Comparison of ENCODE assay signal across 8 cellular contexts in genomic region chr4:2009651-2010233, GRCh38. TPM values are rescaled to one million over a fixed set of nuclear protein-coding genes. Genes with fewer than 3 reads are reported as not detected.
DNase-seq lines count a peak whose midpoint lies in the region; ATAC-seq and TF ChIP-seq lines count a peak whose summit lies in the region.

No MANE protein-coding gene starts in this region.

- no peak overlapping the region for H2BK12ac ChIP-seq in trophoblast cell (ENCODE audit: low read length)

- TF ChIP-seq EP300 in SK-N-SH (IDR thresholded peaks at IDR 0.05; ENCODE audit: borderline replicate concordance in 1 of 2, low read depth in 1 of 2, low read length in 1 of 2), result no peak

- H3K79me2 ChIP-seq in KMS-11 (ENCODE audit: insufficient read depth, low read depth) (peaks cover 26% of the 10 kb centered on the region), SK-N-SH (ENCODE audit: insufficient read depth) (peaks cover 40% of the 10 kb centered on the region), trophoblast cell (ENCODE audit: control insufficient read depth, insufficient read depth, low read length, poor library complexity) (peaks cover 14% of the 10 kb centered on the region)

- H3K9ac ChIP-seq in KMS-11 (peak overlapping the region; percentile 96; the same call in 1 of the 2 replicates), SK-N-SH (peak overlapping the region; percentile 95), adipocyte (ENCODE audit: low read length) (peak overlapping the region; percentile 98), trophoblast cell (ENCODE audit: low read length) (no peak overlapping the region)

- H3K27ac ChIP-seq in KMS-11, result peak overlapping the region; percentile 99
- H3K27ac ChIP-seq in SK-N-SH (ENCODE audit: low read depth in 2 of 2, low read length in 1 of 2), result peak overlapping the region; percentile 90 to 94
- peak overlapping the region; percentile 90 to 100 (median 98) for H3K27ac ChIP-seq in heart right ventricle
- H3K27ac ChIP-seq in trophoblast cell (ENCODE audit: low read depth, low read length), result peak overlapping the region; percentile 93

- no peaks in the 10 kb centered on the region for H3K9me2 ChIP-seq in SK-N-SH

- H4K20me1 ChIP-seq in KMS-11 (ENCODE audit: insufficient read depth) (no peaks in the 10 kb centered on the region), SK-N-SH (ENCODE audit: insufficient read depth) (peaks cover 30% of the 10 kb centered on the region)

- H3K4me3 ChIP-seq in KMS-11 (IDR thresholded peaks at IDR 0.05; ENCODE audit: insufficient read depth, low read depth, low read length) (peak overlapping the region; percentile 49), SK-N-SH (ENCODE audit: low read depth in 2 of 2, low read length in 1 of 2) (peak overlapping the region; percentile 75 to 89), adipocyte (ENCODE audit: low read length) (peak overlapping the region; percentile 97), heart right ventricle (peak overlapping the region; percentile 66 to 100 (median 96)), trophoblast cell (ENCODE audit: low read depth, low read length) (peak overlapping the region; percentile 93)

- intact Hi-C loops in heart right ventricle (cut with DNase I), result no loop called here

- H4K91ac ChIP-seq in trophoblast cell (ENCODE audit: low read depth, low read length), result no peak overlapping the region

- POLR2A ChIA-PET in SK-N-SH (lab: Yijun Ruan, JAX), result interaction anchor here (0.6 to 1.7 kb wide), 5 partner anchors 25 to 50 kb away, joined by 3 to 6 read pairs (median 3); partner anchors contain the start of gene NAT8L

- no peak overlapping the region for H2AK5ac ChIP-seq in trophoblast cell (ENCODE audit: low read length)

- H3K36me3 ChIP-seq in KMS-11 (ENCODE audit: insufficient read depth), result no peaks in the 10 kb centered on the region
- peaks cover 0 to 3% of the 10 kb centered on the region in 2 experiments for H3K36me3 ChIP-seq in SK-N-SH (replicated peaks in 1 of 2; ENCODE audit: control insufficient read depth in 1 of 2, insufficient read depth in 2 of 2, low read length in 1 of 2)
- peaks cover 7% of the 10 kb centered on the region for H3K36me3 ChIP-seq in adipocyte (ENCODE audit: control insufficient read depth, insufficient read depth, low read length, severe bottlenecking)
- peaks cover 0 to 23% (median 0%) of the 10 kb centered on the region in 9 donors for H3K36me3 ChIP-seq in heart right ventricle
- peaks cover 5 to 7% of the 10 kb centered on the region in 2 experiments for H3K36me3 ChIP-seq in trophoblast cell (ENCODE audit: control insufficient read depth in 1 of 2, insufficient read depth in 2 of 2, low read length in 2 of 2)

- H3K23ac ChIP-seq in trophoblast cell (ENCODE audit: low read length), result no peak overlapping the region

- H3K4ac ChIP-seq in trophoblast cell (ENCODE audit: low read depth, low read length), result no peak overlapping the region

- CTCF ChIA-PET in SK-N-SH (lab: Yijun Ruan, JAX), result interaction anchor here (0.5 to 1.8 kb wide), 12 partner anchors 9 to 264 kb away, joined by 3 to 7 read pairs (median 3); a partner anchor contains a TSS

- peaks cover 5% of the 10 kb centered on the region for H3K79me1 ChIP-seq in trophoblast cell (ENCODE audit: low read length)

- WGBS in SK-N-SH (ENCODE audit: low lambda C conversion rate), result 27% methylated on average over 23 of the region's 23 CpGs
- WGBS in heart right ventricle, 2 donors, result 9 to 11% methylated on average over 23 of the region's 23 CpGs
- no CpG with 5 or more reads among the region's 23 CpGs for WGBS in trophoblast cell (ENCODE audit: extremely low coverage, insufficient coverage, insufficient read length)

- H3F3A ChIP-seq in SK-N-SH (replicated peaks; ENCODE audit: insufficient read depth), result peaks cover 19% of the 10 kb centered on the region

- peak overlapping the region; percentile 73 for H4K8ac ChIP-seq in trophoblast cell (ENCODE audit: low read depth, low read length)

- H3K14ac ChIP-seq in trophoblast cell (ENCODE audit: low read length), result peak overlapping the region; percentile 29

- H3K4me2 ChIP-seq in KMS-11, result peak overlapping the region; percentile 25; the same call in 1 of the 2 replicates
- H3K4me2 ChIP-seq in SK-N-SH, result peak overlapping the region; percentile 95
- peak overlapping the region; percentile 98 for H3K4me2 ChIP-seq in trophoblast cell (ENCODE audit: low read length)

- H3K9me3 ChIP-seq in SK-N-SH (no peaks in the 10 kb centered on the region), adipocyte (ENCODE audit: control insufficient read depth, low read length) (no peaks in the 10 kb centered on the region), heart right ventricle (no peaks in the 10 kb centered on the region), trophoblast cell (ENCODE audit: insufficient read depth, low read depth, low read length) (no peaks in the 10 kb centered on the region)

- peak overlapping the region; percentile 47 for H3K18ac ChIP-seq in trophoblast cell (ENCODE audit: low read length)

- DNase-seq in SHP77 (lab: John Stamatoyannopoulos, UW) (peak; percentile 27 to 29), SHP77 treated with DMSO at 0.1 percent for 48 hours (lab: John Stamatoyannopoulos, UW) (no peak), SK-N-SH (peak; percentile 87), adipocyte (ENCODE audit: low read depth) (peak; percentile 63), heart right ventricle (peak; percentile 45 to 50), trophoblast cell (peak; percentile 34 to 60), retina (no peak)

- peak; percentile 25 to 49 (median 36) for ATAC-seq in heart right ventricle

- no peak for TF ChIP-seq CTCF in KMS-11 (conservative IDR thresholded peaks at IDR 0.05; ENCODE audit: low read depth, low read length)
- TF ChIP-seq CTCF in SK-N-SH (IDR thresholded peaks at IDR 0.05), result peak; percentile 35
- peak in 3 of 9 donors; percentile 16 to 27 (median 24) for TF ChIP-seq CTCF in heart right ventricle (IDR thresholded peaks at IDR 0.05)

- no peak overlapping the region for H2BK5ac ChIP-seq in trophoblast cell (ENCODE audit: low read depth, low read length, poor library complexity)

- H3K27me3 ChIP-seq in KMS-11 (ENCODE audit: insufficient read depth, low read depth), result no peaks in the 10 kb centered on the region
- no peaks in the 10 kb centered on the region for H3K27me3 ChIP-seq in SK-N-SH (ENCODE audit: insufficient read depth)
- H3K27me3 ChIP-seq in adipocyte (replicated peaks; ENCODE audit: control insufficient read depth, insufficient read depth, low read length), result no peaks in the 10 kb centered on the region
- H3K27me3 ChIP-seq in heart right ventricle, result no peaks in the 10 kb centered on the region
- peaks cover 3% of the 10 kb centered on the region for H3K27me3 ChIP-seq in trophoblast cell (ENCODE audit: insufficient read depth, low read length)

- peak overlapping the region; percentile 7 for H4K12ac ChIP-seq in trophoblast cell (ENCODE audit: low read depth, low read length)

- no peak overlapping the region for H2BK120ac ChIP-seq in trophoblast cell (ENCODE audit: insufficient read depth, low read length, poor library complexity)

- peak; percentile 46 for TF ChIP-seq RAD21 in SK-N-SH (IDR thresholded peaks at IDR 0.05; ENCODE audit: low read length)

- peak overlapping the region; percentile 73 for H2AFZ ChIP-seq in KMS-11 (ENCODE audit: low read depth)
- H2AFZ ChIP-seq in SK-N-SH (ENCODE audit: low read depth), result peak overlapping the region; percentile 93
- H2AFZ ChIP-seq in trophoblast cell (ENCODE audit: insufficient read depth, low read length, poor library complexity), result peak overlapping the region; percentile 99

- H3K4me1 ChIP-seq in KMS-11 (ENCODE audit: low read depth, poor library complexity, severe bottlenecking) (peaks cover 10% of the 10 kb centered on the region), SK-N-SH (ENCODE audit: control insufficient read depth in 1 of 2, insufficient read depth in 2 of 2, low read depth in 1 of 2, low read length in 1 of 2) (peaks cover 5 to 7% of the 10 kb centered on the region in 2 experiments; a peak in 1 of 4 replicates), adipocyte (ENCODE audit: control insufficient read depth, insufficient read depth, low read length) (peaks cover 23% of the 10 kb centered on the region), heart right ventricle (peaks cover 0 to 36% (median 25%) of the 10 kb centered on the region in 9 donors), trophoblast cell (ENCODE audit: control insufficient read depth in 1 of 2, insufficient read depth in 2 of 2, low read length in 2 of 2) (peaks cover 7 to 8% of the 10 kb centered on the region in 2 experiments)

TF ChIP-seq in SK-N-SH, 30 proteins besides CTCF, POLR2A, EP300 and RAD21:
- TF ChIP-seq SMC3 (IDR thresholded peaks at IDR 0.05; ENCODE audit: low read depth, low read length) (peak; percentile 27; the same call in 1 of the 2 replicates), IRF3 (IDR thresholded peaks at IDR 0.05; ENCODE audit: low read depth, low read length) (no peak)
TF ChIP-seq in SK-N-SH: peak in this region for 1.

RNA-seq across cellular contexts. Expression of gene NELFA, which starts 1.0 kb away (rescaled TPM):
- polyA plus RNA-seq in SK-N-SH (2012; rRNA removed), result 17.3 and 26.8 TPM in 2 replicates
- 12.3 and 17.5 TPM in 2 replicates for polyA plus RNA-seq in SK-N-SH (2012; cell fraction: cytosol; rRNA removed)
- polyA plus RNA-seq in SK-N-SH (2012; cell fraction: nucleus; rRNA removed), result 46.8 and 63.7 TPM in 2 replicates
- total RNA-seq in heart right ventricle, result 10 to 100 TPM in 7 of 10 donors, 1 to 10 TPM in 3; 8.8 to 14.1 (median 10.6) TPM
- 10 to 100 TPM; 11.5 to 19.7 TPM for polyA plus RNA-seq in heart right ventricle
- polyA plus RNA-seq in trophoblast cell (2013), result 27.2 and 27.8 TPM in 2 replicates

RNA-seq across cellular contexts. Expression of gene NAT8L, which starts 49.4 kb away (rescaled TPM):
- polyA plus RNA-seq in SK-N-SH (2012; rRNA removed) (0.43 and 0.86 TPM in 2 replicates), heart right ventricle (under 1 TPM; 0.19 to 0.29 TPM)
- polyA plus RNA-seq in SK-N-SH (2012; cell fraction: cytosol; rRNA removed), result 0.41 and 0.88 TPM in 2 replicates
- polyA plus RNA-seq in SK-N-SH (2012; cell fraction: nucleus; rRNA removed), result 1.7 and 2.8 TPM in 2 replicates
- 1 to 10 TPM in 1 of 10 donors, under 1 TPM in 9; 0.12 to 1.4 (median 0.43) TPM for total RNA-seq in heart right ventricle
- polyA plus RNA-seq in trophoblast cell (2013), result 0.30 and 0.35 TPM in 2 replicates

Comparison
In these comparisons a context has a peak if more than half of its experiments do, and no peak if none do; other contexts are left out.
1. DNase-seq: peak in SHP77 (2 of 2), SK-N-SH (single experiment), adipocyte (single experiment), heart right ventricle (2 of 2) and trophoblast cell (2 of 2); none in SHP77 treated with DMSO at 0.1 percent for 48 hours (single experiment) and retina (single experiment).
2. H3K4me2 ChIP-seq: peak in every context shown above with its lines; median percentile 98 in trophoblast cell; 95 in SK-N-SH; 25 in KMS-11.
3. Peak in every context shown above with its lines, with median percentiles within 50 percentile points of each other: H2AFZ ChIP-seq, H3K27ac ChIP-seq and H3K4me3 ChIP-seq.